Comparison of ENCODE assay signal across 10 cellular contexts in genomic region chr14:61536661-61537566, GRCh38.
DNase-seq lines count a peak whose midpoint lies in the region; ATAC-seq and TF ChIP-seq lines count a peak whose summit lies in the region.
"Had no signal": no experiment of that assay in that cellular context is flagged by ENCODE, and none has a peak within 500 bp of the region (broad histone marks: within the 10 kb centered on the region; RNA-seq: fewer than 3 reads in every experiment).

No MANE protein-coding gene starts in this region.

- POLR2A ChIA-PET in CD4-positive, alpha-beta T cell (lab: Charles Lee) = interaction anchor here (1.0 kb wide), 1 partner anchor 158 kb away, joined by 3 read pairs; no protein-coding TSS in a partner anchor
- POLR2A ChIA-PET in OCI-LY7 (lab: Charles Lee) = interaction anchor here (0.8 to 3.3 kb wide), 3 partner anchors 10 to 15 kb away, joined by 6 to 13 read pairs (median 10); no protein-coding TSS in a partner anchor

- no peak for DNase-seq in CD4-positive, alpha-beta T cell
- DNase-seq in OCI-LY7 (ENCODE audit: low spot score) (no peak), neural progenitor cell (ENCODE audit: low spot score) (no peak), cortex of kidney (lab: John Stamatoyannopoulos, UW) (no peak), G401 (ENCODE audit: low spot score) (no peak), HAP-1 (ENCODE audit: low spot score in 2 of 2) (no peak)
- DNase-seq in effector memory CD8-positive, alpha-beta T cell = no peak
- DNase-seq: amygdala had no signal

- peak overlapping the region; percentile 9 for H3K27ac ChIP-seq in CD4-positive, alpha-beta T cell (ENCODE audit: low read depth, low read length)
- H3K27ac ChIP-seq in OCI-LY7 (ENCODE audit: low read depth, low read length, poor library complexity, severe bottlenecking) (no peak overlapping the region), neural progenitor cell (no peak overlapping the region)

- no peaks in the 10 kb centered on the region for H3K9me3 Mint-ChIP-seq in CD4-positive, alpha-beta T cell
- no peaks in the 10 kb centered on the region for H3K9me3 Mint-ChIP-seq in effector memory CD8-positive, alpha-beta T cell
- no peaks in the 10 kb centered on the region for H3K9me3 Mint-ChIP-seq in neural progenitor cell

- no peak for ATAC-seq in CD4-positive, alpha-beta T cell (ENCODE audit: poor library complexity)
- ATAC-seq in effector memory CD8-positive, alpha-beta T cell (replicated peaks) = no peak
- ATAC-seq in GM21381 (IDR thresholded peaks at IDR 0.05; ENCODE audit: unreplicated experiment) = no peak

- H3K4me2 ChIP-seq in OCI-LY7 (ENCODE audit: low read length) = peak overlapping the region; percentile 16; the same call in 1 of the 2 replicates
- no peak overlapping the region for H3K4me2 ChIP-seq in neural progenitor cell

- no peak overlapping the region for H3K4me3 Mint-ChIP-seq in CD4-positive, alpha-beta T cell
- no peak overlapping the region for H3K4me3 Mint-ChIP-seq in effector memory CD8-positive, alpha-beta T cell
- H3K4me3 Mint-ChIP-seq in neural progenitor cell = no peak overlapping the region

- H3K36me3 Mint-ChIP-seq in CD4-positive, alpha-beta T cell (ENCODE audit: low read depth) = peaks cover 100% of the 10 kb centered on the region
- peaks cover 88% of the 10 kb centered on the region for H3K36me3 Mint-ChIP-seq in effector memory CD8-positive, alpha-beta T cell (ENCODE audit: insufficient read depth)
- no peaks in the 10 kb centered on the region for H3K36me3 Mint-ChIP-seq in neural progenitor cell

- H3K36me3 ChIP-seq in OCI-LY7 (ENCODE audit: insufficient read depth, low read length) (no peaks in the 10 kb centered on the region), neural progenitor cell (no peaks in the 10 kb centered on the region), HAP-1 (replicated peaks) (no peaks in the 10 kb centered on the region)
- H3K36me3 ChIP-seq: gastroesophageal sphincter had no signal

- H3K9me3 ChIP-seq in CD4-positive, alpha-beta T cell (ENCODE audit: control insufficient read depth, low read length) = no peaks in the 10 kb centered on the region
- no peaks in the 10 kb centered on the region for H3K9me3 ChIP-seq in OCI-LY7 (ENCODE audit: low read length)
- H3K9me3 ChIP-seq in neural progenitor cell (ENCODE audit: low read depth) = no peaks in the 10 kb centered on the region
- H3K9me3 ChIP-seq in HAP-1 = no peaks in the 10 kb centered on the region
- H3K9me3 ChIP-seq: gastroesophageal sphincter had no signal

- H3K27ac Mint-ChIP-seq in CD4-positive, alpha-beta T cell = peak overlapping the region; percentile 60
- peak overlapping the region; percentile 87 to 94 for H3K27ac Mint-ChIP-seq in effector memory CD8-positive, alpha-beta T cell
- H3K27ac Mint-ChIP-seq in neural progenitor cell = no peak overlapping the region

- H3K79me2 ChIP-seq in OCI-LY7 (ENCODE audit: insufficient read depth, low read depth, low read length) (no peaks in the 10 kb centered on the region), neural progenitor cell (ENCODE audit: low read depth) (no peaks in the 10 kb centered on the region)

- H3K27me3 Mint-ChIP-seq in CD4-positive, alpha-beta T cell = no peaks in the 10 kb centered on the region
- no peaks in the 10 kb centered on the region for H3K27me3 Mint-ChIP-seq in effector memory CD8-positive, alpha-beta T cell
- peaks cover 4% of the 10 kb centered on the region for H3K27me3 Mint-ChIP-seq in neural progenitor cell (ENCODE audit: insufficient read depth, low read depth)

- intact Hi-C loops in CD4-positive, alpha-beta T cell (cut with DNase I, micrococcal nuclease) = loop anchor here in 1 of 2 experiments (5.0 kb wide), 1 partner anchor 195 kb away; no protein-coding TSS in a partner anchor
- intact Hi-C loops in OCI-LY7 (cut with micrococcal nuclease; ENCODE audit: unreplicated experiment) = no loop called here

- no peaks in the 10 kb centered on the region for H3F3A ChIP-seq in neural progenitor cell (ENCODE audit: low read depth)

- H2AFZ ChIP-seq in OCI-LY7 (ENCODE audit: low read length) (peak overlapping the region; percentile 66), neural progenitor cell (replicated peaks) (peak overlapping the region; percentile 64)

- peaks cover 45% of the 10 kb centered on the region for H3K4me1 Mint-ChIP-seq in CD4-positive, alpha-beta T cell (ENCODE audit: low read depth)
- peaks cover 29 to 41% of the 10 kb centered on the region in 2 donors for H3K4me1 Mint-ChIP-seq in effector memory CD8-positive, alpha-beta T cell (ENCODE audit: low read depth in 2 of 2)
- peaks cover 16% of the 10 kb centered on the region for H3K4me1 Mint-ChIP-seq in neural progenitor cell

- H3K4me1 ChIP-seq in OCI-LY7 (ENCODE audit: insufficient read depth, low read length, poor library complexity, severe bottlenecking) (peaks cover 22% of the 10 kb centered on the region), neural progenitor cell (peaks cover 10% of the 10 kb centered on the region), HAP-1 (peaks cover 13% of the 10 kb centered on the region)

- no peaks in the 10 kb centered on the region for H3K27me3 ChIP-seq in CD4-positive, alpha-beta T cell (ENCODE audit: control insufficient read depth, insufficient read depth, low read length)
- H3K27me3 ChIP-seq in neural progenitor cell (no peaks in the 10 kb centered on the region), HAP-1 (ENCODE audit: low read depth) (peaks cover 69% of the 10 kb centered on the region)
- H3K27me3 ChIP-seq: gastroesophageal sphincter had no signal

- H4K20me1 ChIP-seq in OCI-LY7 (ENCODE audit: insufficient read depth, low read length) = no peaks in the 10 kb centered on the region
- H4K20me1 ChIP-seq in neural progenitor cell (ENCODE audit: low read depth) = no peaks in the 10 kb centered on the region

- no peak overlapping the region for H3K9ac ChIP-seq in neural progenitor cell

- no peak for TF ChIP-seq CTCF in CD4-positive, alpha-beta T cell (IDR thresholded peaks at IDR 0.05)
- TF ChIP-seq CTCF in OCI-LY7 (conservative IDR thresholded peaks at IDR 0.05; ENCODE audit: low read length) (no peak), neural progenitor cell (IDR thresholded peaks at IDR 0.05) (no peak)

- H3K4me3 ChIP-seq in OCI-LY7 (ENCODE audit: low read depth, low read length, poor library complexity, severe bottlenecking) (no peak overlapping the region), neural progenitor cell (no peak overlapping the region), HAP-1 (no peak overlapping the region)
- H3K4me3 ChIP-seq: gastroesophageal sphincter had no signal

- no TSS peak for BruUV-seq in OCI-LY7 (replicated peaks; lab: Mats Ljungman, UMichigan)

- CTCF ChIA-PET in CD4-positive, alpha-beta T cell (lab: Charles Lee) = interaction anchor here (1.0 kb wide), 1 partner anchor 10 kb away, joined by 3 read pairs; no protein-coding TSS in a partner anchor
- CTCF ChIA-PET in OCI-LY7 (lab: Charles Lee; ENCODE audit: unreplicated experiment) = interaction anchor here (1.3 kb wide), 1 partner anchor 17 kb away, joined by 3 read pairs; no protein-coding TSS in a partner anchor

- in situ Hi-C loops in G401 (cut with HindIII; ENCODE audit: low sequenced_read_pairs) (no loop called here), HAP-1 (cut with MboI; ENCODE audit: low sequenced_read_pairs) (no loop called here)

- H3K9me2 ChIP-seq in OCI-LY7 (ENCODE audit: insufficient read depth, low read length) = no peaks in the 10 kb centered on the region
